In the genomic region with DNA sequence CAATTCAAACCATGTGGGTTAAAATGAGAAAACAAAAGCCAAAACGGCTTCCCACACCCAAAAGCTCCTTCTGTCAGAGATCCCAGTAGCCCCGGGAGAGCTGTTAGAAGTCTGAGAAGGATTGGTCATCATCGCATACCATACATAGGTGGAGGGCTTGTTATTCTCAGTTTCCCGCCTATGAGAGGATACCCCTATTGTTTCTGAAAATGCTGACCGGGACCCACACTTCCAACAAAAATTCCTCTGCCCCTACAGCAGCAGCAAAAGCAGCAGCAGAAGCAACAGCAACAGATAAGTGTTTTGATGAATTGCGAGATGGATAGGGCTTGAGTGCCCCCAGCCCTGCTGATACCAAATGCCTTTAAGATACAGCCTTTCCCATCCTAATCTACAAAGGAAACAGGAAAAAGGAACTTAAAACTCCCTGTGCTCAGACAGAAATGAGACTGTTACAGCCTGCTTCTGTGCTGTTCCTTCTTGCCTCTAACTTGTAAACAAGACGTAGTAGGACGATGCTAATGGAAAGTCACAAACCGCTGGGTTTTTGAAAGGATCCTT, we compare ENCODE assay signal across 12 cellular contexts. TPM values are rescaled to one million over a fixed set of nuclear protein-coding genes. Genes with fewer than 3 reads are reported as not detected.
DNase-seq lines count a peak whose midpoint lies in the region; ATAC-seq, FAIRE-seq and TF ChIP-seq lines count a peak whose summit lies in the region.
"Had no signal": no experiment of that assay in that cellular context is flagged by ENCODE, and none has a peak within 500 bp of the region (broad histone marks: within the 10 kb centered on the region; RNA-seq: fewer than 3 reads in every experiment).

A gene (plus strand): TSS at position 245 of the 561 bp plus-strand sequence. CDS start 366 bp downstream, outside the sequence.

- ATAC-seq in sciatic nerve (peak; percentile 56), GM18858 (IDR thresholded peaks at IDR 0.05; ENCODE audit: unreplicated experiment) (no peak), mucosa of descending colon (no peak)
- ATAC-seq: CD8-positive, alpha-beta T cell had no signal

- peak within 1 kb of the TSS; percentile 42 for H3K4me3 ChIP-seq in choroid plexus epithelial cell (ENCODE audit: low read depth, low read length)
- peak within 1 kb of the TSS; percentile 56 for H3K4me3 ChIP-seq in iPS-15b (ENCODE audit: low read depth, low read length)
- H3K4me3 ChIP-seq in mucosa of descending colon = no peak within 1 kb of the TSS

- peak within 1 kb of the TSS; percentile 32 for H3K9ac ChIP-seq in iPS-15b (ENCODE audit: low read depth, low read length)

- intact Hi-C loops in sciatic nerve (cut with DNase I) (no loop called here), mucosa of descending colon (cut with DNase I, micrococcal nuclease) (no loop called here)

- H3K9me3 ChIP-seq in iPS-15b (ENCODE audit: control insufficient read depth, insufficient read depth, low read length) (no peaks in the 10 kb centered on the region), mucosa of descending colon (no peaks in the 10 kb centered on the region)

- FAIRE-seq in H54 (lab: Jason Lieb, UNC) (peak; percentile 65), RCC 7860 (lab: Jason Lieb, UNC) (no peak)

- TF ChIP-seq CTCF in choroid plexus epithelial cell (conservative IDR thresholded peaks at IDR 0.05; ENCODE audit: low read depth, low read length) = no peak
- no peak for TF ChIP-seq CTCF in mucosa of descending colon (IDR thresholded peaks at IDR 0.05)

- H3K4me1 ChIP-seq in iPS-15b (ENCODE audit: control insufficient read depth, insufficient read depth, low read length) = peaks cover 8% of the 10 kb centered on the region
- H3K4me1 ChIP-seq in mucosa of descending colon (ENCODE audit: low read depth) = no peaks in the 10 kb centered on the region

- DNase-seq in H54 (ENCODE audit: insufficient read length, low spot score) = no peak
- peak; percentile 47 for DNase-seq in choroid plexus epithelial cell (ENCODE audit: low read depth)
- DNase-seq in sciatic nerve (ENCODE audit: low spot score) = no peak
- DNase-seq in NCI-H524 treated with DMSO at 0.1 percent for 48 hours (lab: John Stamatoyannopoulos, UW) = no peak
- no peak for DNase-seq in RCC 7860 (ENCODE audit: low spot score)
- DNase-seq in mucosa of descending colon = no peak
- DNase-seq: activated naive CD4-positive, alpha-beta T cell treated with anti-CD3 and anti-CD28 coated beads for 36 hours; CD8-positive, alpha-beta T cell; NCI-H526; T-helper 9 cell had no signal

- no peaks in the 10 kb centered on the region for H3K27me3 ChIP-seq in iPS-15b (ENCODE audit: control insufficient read depth, insufficient read depth, low read length)

- TF ChIP-seq POLR2A in H54 (IDR thresholded peaks at IDR 0.05; ENCODE audit: low read depth, low read length) = no peak

- H3K36me3 ChIP-seq in iPS-15b (ENCODE audit: control insufficient read depth, insufficient read depth, low read length) (no peaks in the 10 kb centered on the region), mucosa of descending colon (ENCODE audit: low read depth) (no peaks in the 10 kb centered on the region)

RNA-seq across cellular contexts. Expression of the gene that starts here (rescaled TPM):
- total RNA-seq in sciatic nerve = 20.5 TPM
- 1 to 10 TPM; 2.6 to 7.2 (median 3.9) TPM for total RNA-seq in mucosa of descending colon
- total RNA-seq: activated naive CD4-positive, alpha-beta T cell treated with anti-CD3 and anti-CD28 coated beads for 36 hours; CD8-positive, alpha-beta T cell had no signal
